In genomic region chr1:36586146-36586545, GRCh38 we compare ENCODE assay signal across 15 cellular contexts.
DNase-seq lines count a peak whose midpoint lies in the region; ATAC-seq and TF ChIP-seq lines count a peak whose summit lies in the region.
"Had no signal": no experiment of that assay in that cellular context is flagged by ENCODE, and none has a peak within 500 bp of the region (broad histone marks: within the 10 kb centered on the region; RNA-seq: fewer than 3 reads in every experiment).

No MANE protein-coding gene starts in this region.

- no peaks in the 10 kb centered on the region for H3K79me1 ChIP-seq in H9 (ENCODE audit: insufficient read depth, low read depth, low read length, poor library complexity, severe bottlenecking)

- no peaks in the 10 kb centered on the region for H3K36me3 ChIP-seq in BLaER1 treated with 17β-estradiol and CSF1 and Interleukin-3, amounts not matched to agents 10 nM and 100 nM
- H3K36me3 ChIP-seq in ectodermal cell (ENCODE audit: control insufficient read depth, insufficient read depth, low read length) (no peaks in the 10 kb centered on the region), mesodermal cell (ENCODE audit: control insufficient read depth, insufficient read depth, low read length) (no peaks in the 10 kb centered on the region)
- H3K36me3 ChIP-seq: SJCRH30 had no signal

- peak overlapping the region in 1 of 2 experiments; percentile 28; a peak in 2 of 5 replicates for H3K4me3 Mint-ChIP-seq in H9
- no peak overlapping the region for H3K4me3 Mint-ChIP-seq in activated T-cell treated with anti-CD3 and anti-CD28 coated beads, Interleukin-2, amount 50 U/mL, for 4 hours
- H3K4me3 Mint-ChIP-seq: CD8-positive, alpha-beta T cell had no signal

- no peaks in the 10 kb centered on the region for H3K23me2 ChIP-seq in H9 (ENCODE audit: insufficient read length, low read depth, low read length, poor library complexity, severe bottlenecking)

- H3K4me3 ChIP-seq in BLaER1 treated with 17β-estradiol and CSF1 and Interleukin-3, amounts not matched to agents 10 nM and 100 nM, result peak overlapping the region in 7 of 10 experiments; percentile 4 to 65 (median 47); a peak in 10 of 20 replicates
- no peak overlapping the region for H3K4me3 ChIP-seq in ectodermal cell (ENCODE audit: insufficient read depth, low read depth, low read length)
- no peak overlapping the region for H3K4me3 ChIP-seq in mesodermal cell (ENCODE audit: extremely low read depth, insufficient read depth, low read length, poor library complexity, severe bottlenecking)
- H3K4me3 ChIP-seq: PC-9, SJCRH30 had no signal

- H3K27me3 Mint-ChIP-seq in H9 (ENCODE audit: low read depth), result peaks cover 5% of the 10 kb centered on the region
- peaks cover 43% of the 10 kb centered on the region for H3K27me3 Mint-ChIP-seq in activated T-cell treated with anti-CD3 and anti-CD28 coated beads, Interleukin-2, amount 50 U/mL, for 4 hours (ENCODE audit: low read depth)

- no peak overlapping the region for H3K56ac ChIP-seq in H9 (ENCODE audit: insufficient read length, low read depth, low read length)

- no peak overlapping the region for H4K8ac ChIP-seq in H9 (replicated peaks; ENCODE audit: insufficient read length, low read depth, low read length)

- peak overlapping the region in 2 of 3 experiments; percentile 12 to 77; a peak in 3 of 7 replicates for H3K27ac Mint-ChIP-seq in H9
- H3K27ac Mint-ChIP-seq: CD8-positive, alpha-beta T cell had no signal

- H4K5ac ChIP-seq in H9 (ENCODE audit: insufficient read length, low read depth, low read length), result no peak overlapping the region

- peak overlapping the region in 8 of 11 experiments; percentile 1 to 78 (median 58); a peak in 12 of 22 replicates for H3K27ac ChIP-seq in BLaER1 treated with 17β-estradiol and CSF1 and Interleukin-3, amounts not matched to agents 10 nM and 100 nM
- H3K27ac ChIP-seq in H9 (ENCODE audit: insufficient read length, low read depth, low read length), result no peak overlapping the region
- peak overlapping the region; percentile 79 for H3K27ac ChIP-seq in ectodermal cell (ENCODE audit: insufficient read depth, low read depth, low read length, poor library complexity, severe bottlenecking)
- peak overlapping the region; percentile 62 for H3K27ac ChIP-seq in mesodermal cell (ENCODE audit: low read depth, low read length, severe bottlenecking)
- H3K27ac ChIP-seq: PC-9, SJCRH30 had no signal

- ATAC-seq in activated T-cell treated with anti-CD3 and anti-CD28 coated beads, Interleukin-2, amount 50 U/mL, for 4 hours, result no peak
- ATAC-seq: CD8-positive, alpha-beta T cell had no signal

- no peak overlapping the region for H3K23ac ChIP-seq in H9 (ENCODE audit: insufficient read length, low read depth, low read length)

- no peak overlapping the region for H2AK5ac ChIP-seq in H9 (ENCODE audit: insufficient read length, low read length)

- H3K14ac ChIP-seq in H9 (ENCODE audit: insufficient read depth, low read length), result no peak overlapping the region

- H3K9me3 Mint-ChIP-seq in H9, result no peaks in the 10 kb centered on the region
- no peaks in the 10 kb centered on the region for H3K9me3 Mint-ChIP-seq in activated T-cell treated with anti-CD3 and anti-CD28 coated beads, Interleukin-2, amount 50 U/mL, for 4 hours
- H3K9me3 Mint-ChIP-seq: CD8-positive, alpha-beta T cell had no signal

- no peak overlapping the region for H2BK5ac ChIP-seq in H9 (ENCODE audit: insufficient read length, low read length)

- no peaks in the 10 kb centered on the region for H3K79me2 ChIP-seq in H9 (ENCODE audit: insufficient read depth, low read length)

- H4K91ac ChIP-seq in H9 (ENCODE audit: insufficient read length, low read depth, low read length), result no peak overlapping the region

- H2BK12ac ChIP-seq in H9 (ENCODE audit: insufficient read length, low read depth, low read length), result no peak overlapping the region

- peaks cover 0 to 15% (median 0%) of the 10 kb centered on the region in 11 experiments; a peak in 3 of 22 replicates for H3K27me3 ChIP-seq in BLaER1 treated with 17β-estradiol and CSF1 and Interleukin-3, amounts not matched to agents 10 nM and 100 nM
- H3K27me3 ChIP-seq in H9 (ENCODE audit: insufficient read depth, low read length) (no peaks in the 10 kb centered on the region), ectodermal cell (ENCODE audit: control insufficient read depth, insufficient read depth, low read length, poor library complexity, severe bottlenecking) (no peaks in the 10 kb centered on the region)

- H2BK20ac ChIP-seq in H9 (ENCODE audit: low read depth, low read length, poor library complexity, severe bottlenecking), result no peak overlapping the region

- H3K18ac ChIP-seq in H9 (ENCODE audit: insufficient read length, low read depth, low read length), result no peak overlapping the region

- peaks cover 0 to 5% (median 0%) of the 10 kb centered on the region in 11 experiments; a peak in 2 of 22 replicates for H4K20me1 ChIP-seq in BLaER1 treated with 17β-estradiol and CSF1 and Interleukin-3, amounts not matched to agents 10 nM and 100 nM
- H4K20me1 ChIP-seq in H9 (ENCODE audit: control insufficient read depth, insufficient read depth, insufficient read length), result no peaks in the 10 kb centered on the region

- no peak overlapping the region for H2AFZ ChIP-seq in H9 (ENCODE audit: low read length)
- H2AFZ ChIP-seq: PC-9 had no signal

- TF ChIP-seq CTCF in H9 (conservative IDR thresholded peaks at IDR 0.05), result no peak

- no peaks in the 10 kb centered on the region for H3K9me3 ChIP-seq in BLaER1 treated with 17β-estradiol and CSF1 and Interleukin-3, amounts not matched to agents 10 nM and 100 nM (replicated peaks in 1 of 11)
- no peaks in the 10 kb centered on the region for H3K9me3 ChIP-seq in H9 (ENCODE audit: control insufficient read depth, low read depth, low read length)
- no peaks in the 10 kb centered on the region for H3K9me3 ChIP-seq in ectodermal cell (ENCODE audit: control insufficient read depth, low read length)
- no peaks in the 10 kb centered on the region for H3K9me3 ChIP-seq in mesodermal cell (ENCODE audit: control insufficient read depth, low read length)
- H3K9me3 ChIP-seq: SJCRH30 had no signal

- peak; percentile 45 for DNase-seq in H9
- no peak for DNase-seq in NCI-H2171 treated with DMSO at 0.1 percent for 48 hours (lab: John Stamatoyannopoulos, UW)
- DNase-seq in activated naive CD4-positive, alpha-beta T cell treated with anti-CD3 and anti-CD28 coated beads, Interleukin-2, amount 50 U/mL, for 16 hours, result no peak
- DNase-seq in activated T-cell treated with anti-CD3 and anti-CD28 coated beads, Interleukin-2, amount 50 U/mL, for 4 hours, result no peak
- no peak for DNase-seq in dedifferentiated amniotic fluid mesenchymal stem cell (ENCODE audit: extremely low spot score)
- DNase-seq: CD8-positive, alpha-beta T cell; GOT3; NCI-H1105; NCI-H446 treated with DMSO at 0.1 percent for 48 hours; NCI-H774; PC-9; SJCRH30 had no signal

- WGBS in H9 (ENCODE audit: extremely low coverage, insufficient read length, low lambda C conversion rate), result no CpG with 5 or more reads among the region's 12 CpGs
- WGBS in ectodermal cell, 2 experiments, result 36 to 41% methylated on average over 12 of the region's 12 CpGs
- WGBS in mesodermal cell (ENCODE audit: insufficient coverage in 2 of 2), 2 experiments, result 39 to 44% methylated on average over 11 to 12 of the region's 12 CpGs

- H3K4ac ChIP-seq in H9 (ENCODE audit: low read depth, low read length), result no peak overlapping the region

- H3K4me1 ChIP-seq in BLaER1 treated with 17β-estradiol and CSF1 and Interleukin-3, amounts not matched to agents 10 nM and 100 nM, result peaks cover 47 to 96% (median 80%) of the 10 kb centered on the region in 10 experiments
- H3K4me1 ChIP-seq in H9 (ENCODE audit: insufficient read depth, low read length) (peaks cover 7% of the 10 kb centered on the region; the same call in 1 of the 2 replicates), ectodermal cell (ENCODE audit: control insufficient read depth, insufficient read depth, low read length) (peaks cover 66% of the 10 kb centered on the region), mesodermal cell (ENCODE audit: control insufficient read depth, insufficient read depth, low read length, poor library complexity, severe bottlenecking) (no peaks in the 10 kb centered on the region)
- H3K4me1 ChIP-seq: SJCRH30 had no signal

- peaks cover 58 to 89% of the 10 kb centered on the region in 2 experiments for H3K4me1 Mint-ChIP-seq in H9
- peaks cover 2% of the 10 kb centered on the region for H3K4me1 Mint-ChIP-seq in activated T-cell treated with anti-CD3 and anti-CD28 coated beads, Interleukin-2, amount 50 U/mL, for 4 hours (ENCODE audit: low read depth)

- no peak overlapping the region for H2BK15ac ChIP-seq in H9 (ENCODE audit: low read depth, low read length)

- H3K4me2 ChIP-seq in BLaER1 treated with 17β-estradiol and CSF1 and Interleukin-3, amounts not matched to agents 10 nM and 100 nM, result peak overlapping the region; percentile 59 to 100 (median 89)
- no peak overlapping the region for H3K4me2 ChIP-seq in H9 (ENCODE audit: insufficient read depth, insufficient read length, low read length)
- H3K4me2 ChIP-seq: PC-9 had no signal

- H2BK120ac ChIP-seq in H9 (ENCODE audit: low read depth, low read length, poor library complexity, severe bottlenecking), result no peak overlapping the region

- H3T11ph ChIP-seq in H9 (ENCODE audit: low read length), result no peak overlapping the region

- no peaks in the 10 kb centered on the region for H3K36me3 Mint-ChIP-seq in H9 (ENCODE audit: insufficient read depth in 1 of 3, low read depth in 3 of 3)
- H3K36me3 Mint-ChIP-seq in activated T-cell treated with anti-CD3 and anti-CD28 coated beads, Interleukin-2, amount 50 U/mL, for 4 hours (ENCODE audit: insufficient read depth), result no peaks in the 10 kb centered on the region
- H3K36me3 Mint-ChIP-seq: CD8-positive, alpha-beta T cell had no signal

- H3K9ac ChIP-seq in BLaER1 treated with 17β-estradiol and CSF1 and Interleukin-3, amounts not matched to agents 10 nM and 100 nM, result peak overlapping the region in 8 of 11 experiments; percentile 8 to 80 (median 58); a peak in 15 of 22 replicates
- H3K9ac ChIP-seq in H9 (ENCODE audit: extremely low read depth, insufficient read length, low read length), result no peak overlapping the region

Comparison
In these comparisons a context has a peak if more than half of its experiments do, and no peak if none do; other contexts are left out.
1. H3K4me3 ChIP-seq: peak in BLaER1 treated with 17β-estradiol and CSF1 and Interleukin-3, amounts not matched to agents 10 nM and 100 nM (7 of 10); none in ectodermal cell (single experiment) and mesodermal cell (single experiment).